5 cellular contexts compared by ENCODE assay signal in genomic region chr11:133300666-133301065, GRCh38.
"Had no signal": no experiment of that assay in that cellular context is flagged by ENCODE, and none has a peak within 500 bp of the region (broad histone marks: within the 10 kb centered on the region; RNA-seq: fewer than 3 reads in every experiment).

No MANE protein-coding gene starts in this region.

- DNase-seq: IMR-90, KBM-7, KG1 had no signal

- H3K27ac ChIP-seq: HL-60 had no signal

- H3K4me3 ChIP-seq: K562 had no signal
